In the genomic region with DNA sequence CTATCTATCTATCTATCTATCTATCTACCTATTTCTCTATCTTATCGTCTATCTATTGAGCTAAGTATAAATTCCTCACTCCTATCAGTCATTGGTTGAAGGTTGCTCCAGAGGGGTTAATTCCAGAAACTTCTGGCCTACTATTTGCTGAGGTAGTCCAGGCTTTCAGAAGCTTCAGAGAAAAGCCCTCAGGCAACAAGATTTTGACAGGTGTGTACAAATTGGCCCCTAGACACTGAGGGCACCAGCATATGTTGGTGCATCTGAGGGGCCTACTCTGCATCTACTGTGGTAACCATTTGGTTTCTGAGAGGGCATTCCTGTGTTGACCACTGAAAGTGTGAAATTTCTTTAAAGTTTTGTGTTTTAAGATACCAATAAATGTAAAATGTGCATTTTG, we compare ENCODE assay signal across 27 cellular contexts.
"Had no signal": no experiment of that assay in that cellular context is flagged by ENCODE, and none has a peak within 500 bp of the region (broad histone marks: within the 10 kb centered on the region; RNA-seq: fewer than 3 reads in every experiment).

No MANE protein-coding gene starts in this region.

- ATAC-seq: stimulated activated effector memory CD8-positive, alpha-beta T cell treated with anti-CD3 and anti-CD28 coated beads, Interleukin-12 subunit alpha, Interleukin-12 subunit beta, amount 100 ng/mL, for 72 hours; stimulated activated memory B cell treated with anti-CD40 and anti-IgM and Interleukin-4, amounts not matched to agents 10 μg/mL and 1 μg/mL and 100 μg/mL, for 72 hours; stimulated activated naive B cell treated with anti-CD40 and anti-IgM and Interleukin-4, amounts not matched to agents 10 μg/mL and 1 μg/mL and 100 μg/mL, for 72 hours; stimulated activated naive CD8-positive, alpha-beta T cell treated with anti-CD3 and anti-CD28 coated beads, Interleukin-15, amount 100 ng/mL, for 72 hours; stimulated activated naive CD8-positive, alpha-beta T cell treated with anti-CD3 and anti-CD28 coated beads, Interleukin-15, Interleukin-2, amounts not matched to agents 100 U/mL and 50 U/mL, for 24 hours; upper lobe of right lung had no signal

- H3K9me3 Mint-ChIP-seq: stimulated activated memory B cell treated with anti-CD40 and anti-IgM and Interleukin-4, amounts not matched to agents 10 μg/mL and 1 μg/mL and 100 μg/mL, for 72 hours; stimulated activated naive CD8-positive, alpha-beta T cell treated with anti-CD3 and anti-CD28 coated beads, Interleukin-15, Interleukin-2, amounts not matched to agents 100 ng/mL and 50 ng/mL, for 24 hours; type B pancreatic cell had no signal

- H3K27ac ChIP-seq: stomach, suprapubic skin, testis, thoracic aorta, thyroid gland, tibial artery, tibial nerve, transverse colon, upper lobe of left lung, upper lobe of right lung, uterus, vagina had no signal

- H3K36me3 Mint-ChIP-seq: stimulated activated effector memory CD8-positive, alpha-beta T cell treated with anti-CD3 and anti-CD28 coated beads, Interleukin-12 subunit alpha, Interleukin-12 subunit beta, amount 100 ng/mL, for 72 hours; stimulated activated memory B cell treated with anti-CD40 and anti-IgM and Interleukin-4, amounts not matched to agents 10 μg/mL and 1 μg/mL and 100 μg/mL, for 72 hours; type B pancreatic cell had no signal

- H3K4me3 ChIP-seq: stomach, suprapubic skin, testis, thoracic aorta, thyroid gland, tibial artery, tibial nerve, transverse colon, upper lobe of left lung, upper lobe of right lung, uterus, vagina had no signal

- H3K27ac Mint-ChIP-seq: stimulated activated memory B cell treated with anti-CD40 and anti-IgM and Interleukin-4, amounts not matched to agents 10 μg/mL and 1 μg/mL and 100 μg/mL, for 72 hours; stimulated activated naive B cell treated with anti-CD40 and anti-IgM and Interleukin-4, amounts not matched to agents 10 μg/mL and 1 μg/mL and 100 μg/mL, for 72 hours; stimulated activated naive CD8-positive, alpha-beta T cell treated with anti-CD3 and anti-CD28 coated beads, Interleukin-15, Interleukin-2, amounts not matched to agents 100 ng/mL and 50 ng/mL, for 24 hours; type B pancreatic cell had no signal

- DNase-seq: stimulated activated CD4-positive, alpha-beta T cell treated with anti-CD3 and anti-CD28 coated beads, Interleukin-2, amount 100 ng/mL, for 48 hours; stimulated activated CD4-positive, alpha-beta T cell treated with anti-CD3 and anti-CD28 coated beads, Interleukin-4, amount 100 ng/mL, for 1 hour; stimulated activated CD4-positive, alpha-beta T cell treated with anti-CD3 and anti-CD28 coated beads, Interleukin-4, amount 100 ng/mL, for 24 hours; stimulated activated CD4-positive, alpha-beta T cell treated with anti-CD3 and anti-CD28 coated beads, Interleukin-4, amount 100 ng/mL, for 4 hours; stimulated activated CD8-positive, alpha-beta memory T cell treated with anti-CD3 and anti-CD28 coated beads, Interleukin-4, amount 100 ng/mL, for 48 hours; stimulated activated naive B cell treated with anti-CD40 and anti-IgM and Interleukin-4, amounts not matched to agents 10 μg/mL and 1 μg/mL and 100 μg/mL, for 72 hours; stimulated activated naive CD4-positive, alpha-beta T cell; stimulated activated naive CD4-positive, alpha-beta T cell treated with Interleukin-2 at 50 U/mL for 16 hours; stimulated activated naive CD8-positive, alpha-beta T cell treated with anti-CD3 and anti-CD28 coated beads, Interleukin-15, amount 100 ng/mL, for 72 hours; stimulated activated naive CD8-positive, alpha-beta T cell treated with anti-CD3 and anti-CD28 coated beads, Interleukin-15, Interleukin-2, amounts not matched to agents 100 U/mL and 50 U/mL, for 24 hours; stomach; substantia nigra; testis; thyroid gland; tibial artery; transverse colon; upper lobe of left lung; upper lobe of right lung; uterus had no signal

- H3K4me3 Mint-ChIP-seq: stimulated activated effector memory CD8-positive, alpha-beta T cell treated with anti-CD3 and anti-CD28 coated beads, Interleukin-12 subunit alpha, Interleukin-12 subunit beta, amount 100 ng/mL, for 72 hours; stimulated activated memory B cell treated with anti-CD40 and anti-IgM and Interleukin-4, amounts not matched to agents 10 μg/mL and 1 μg/mL and 100 μg/mL, for 72 hours; stimulated activated naive B cell treated with anti-CD40 and anti-IgM and Interleukin-4, amounts not matched to agents 10 μg/mL and 1 μg/mL and 100 μg/mL, for 72 hours; stimulated activated naive CD8-positive, alpha-beta T cell treated with anti-CD3 and anti-CD28 coated beads, Interleukin-15, amount 100 ng/mL, for 72 hours; stimulated activated naive CD8-positive, alpha-beta T cell treated with anti-CD3 and anti-CD28 coated beads, Interleukin-15, Interleukin-2, amounts not matched to agents 100 ng/mL and 50 ng/mL, for 24 hours; type B pancreatic cell had no signal

- H3K27me3 ChIP-seq: stomach, suprapubic skin, testis, thyroid gland, tibial artery, tibial nerve, transverse colon, upper lobe of left lung, upper lobe of right lung, uterus, vagina had no signal

- H3K36me3 ChIP-seq: stomach, suprapubic skin, thoracic aorta, thyroid gland, tibial artery, tibial nerve, transverse colon, upper lobe of left lung, upper lobe of right lung, uterus, vagina had no signal

- H3K27me3 Mint-ChIP-seq: stimulated activated memory B cell treated with anti-CD40 and anti-IgM and Interleukin-4, amounts not matched to agents 10 μg/mL and 1 μg/mL and 100 μg/mL, for 72 hours; stimulated activated naive B cell treated with anti-CD40 and anti-IgM and Interleukin-4, amounts not matched to agents 10 μg/mL and 1 μg/mL and 100 μg/mL, for 72 hours; stimulated activated naive CD8-positive, alpha-beta T cell treated with anti-CD3 and anti-CD28 coated beads, Interleukin-15, amount 100 ng/mL, for 72 hours; stimulated activated naive CD8-positive, alpha-beta T cell treated with anti-CD3 and anti-CD28 coated beads, Interleukin-15, Interleukin-2, amounts not matched to agents 100 ng/mL and 50 ng/mL, for 24 hours; type B pancreatic cell had no signal

- H3K4me1 ChIP-seq: stomach, suprapubic skin, testis, tibial artery, tibial nerve, transverse colon, upper lobe of left lung, upper lobe of right lung, uterus, vagina had no signal

- H3K9me3 ChIP-seq: stomach, suprapubic skin, testis, thoracic aorta, thyroid gland, tibial artery, tibial nerve, transverse colon, upper lobe of left lung, upper lobe of right lung, uterus, vagina had no signal
